32 cellular contexts compared by ENCODE assay signal in the genomic region with DNA sequence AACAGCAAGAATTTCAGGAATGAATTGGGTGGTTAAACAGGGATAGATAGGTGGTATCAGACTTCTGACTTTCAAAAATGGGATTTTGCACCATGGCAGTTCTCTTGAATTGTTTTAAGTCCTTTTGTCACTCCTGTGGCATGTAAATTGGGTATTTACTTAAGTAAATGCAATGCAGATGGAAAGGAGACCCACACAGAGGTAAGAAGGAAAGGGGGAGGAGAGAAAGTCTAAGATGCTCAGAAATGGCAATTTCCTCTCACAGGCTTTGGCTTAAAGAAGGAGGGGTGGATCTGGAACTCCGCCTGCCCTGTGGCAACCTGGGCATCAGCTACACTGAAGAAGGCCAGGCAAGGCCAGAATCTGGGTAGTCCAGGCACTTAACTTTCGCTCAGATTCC.
"Had no signal": no experiment of that assay in that cellular context is flagged by ENCODE, and none has a peak within 500 bp of the region (broad histone marks: within the 10 kb centered on the region; RNA-seq: fewer than 3 reads in every experiment).

No MANE protein-coding gene starts in this region.

- ATAC-seq: activated CD4-positive, CD25-positive, alpha-beta regulatory T cell treated with anti-CD3 and anti-CD28 coated beads, Interleukin-2, amount 50 U/mL, for 24 hours; activated CD8-positive, alpha-beta T cell treated with anti-CD3 and anti-CD28 coated beads for 36 hours; activated naive CD8-positive, alpha-beta T cell treated with anti-CD3 and anti-CD28 coated beads, Interleukin-2, amount 50 U/mL, for 24 hours; activated T-cell treated with anti-CD3 and anti-CD28 coated beads, Interleukin-2, amount 50 U/mL, for 4 hours; activated T-helper 17 cell treated with anti-CD3 and anti-CD28 coated beads, Interleukin-2, amount 50 U/mL, for 72 hours; body of pancreas; effector memory CD8-positive, alpha-beta T cell; gastroesophageal sphincter had no signal

- H3K36me3 ChIP-seq: adrenal gland, esophagus squamous epithelium, gastroesophageal sphincter had no signal

- H3K27me3 ChIP-seq: adrenal gland, body of pancreas, esophagus squamous epithelium, gastroesophageal sphincter had no signal

- H3K36me3 Mint-ChIP-seq: activated naive CD4-positive, alpha-beta T cell treated with anti-CD3 and anti-CD28 coated beads, Interleukin-2, amount 50 U/mL, for 24 hours; activated naive CD8-positive, alpha-beta T cell treated with anti-CD3 and anti-CD28 coated beads for 36 hours had no signal

- H3K9me3 Mint-ChIP-seq: activated B cell treated with CpG ODN at 0.5 μM for 24 hours; activated CD8-positive, alpha-beta T cell treated with anti-CD3 and anti-CD28 coated beads for 36 hours; activated naive CD4-positive, alpha-beta T cell treated with anti-CD3 and anti-CD28 coated beads for 36 hours; activated naive CD4-positive, alpha-beta T cell treated with anti-CD3 and anti-CD28 coated beads, Interleukin-2, amount 50 U/mL, for 24 hours; activated naive CD8-positive, alpha-beta T cell treated with anti-CD3 and anti-CD28 coated beads for 36 hours; activated naive CD8-positive, alpha-beta T cell treated with anti-CD3 and anti-CD28 coated beads, Interleukin-2, amount 50 U/mL, for 24 hours; activated T-cell treated with anti-CD3 and anti-CD28 coated beads, Interleukin-2, amount 50 U/mL, for 4 hours; activated T-helper 17 cell treated with anti-CD3 and anti-CD28 coated beads, Interleukin-2, amount 50 U/mL, for 72 hours; effector memory CD8-positive, alpha-beta T cell had no signal

- H3K9me3 ChIP-seq: adrenal gland, body of pancreas, esophagus squamous epithelium, gastroesophageal sphincter had no signal

- H3K4me3 ChIP-seq: adrenal gland, body of pancreas, esophagus squamous epithelium, gastroesophageal sphincter had no signal

- H3K4me3 Mint-ChIP-seq: activated B cell treated with CpG ODN at 0.5 μM for 24 hours; activated CD8-positive, alpha-beta T cell treated with anti-CD3 and anti-CD28 coated beads for 36 hours; activated naive CD4-positive, alpha-beta T cell treated with anti-CD3 and anti-CD28 coated beads for 36 hours; activated naive CD4-positive, alpha-beta T cell treated with anti-CD3 and anti-CD28 coated beads, Interleukin-2, amount 50 U/mL, for 24 hours; activated naive CD8-positive, alpha-beta T cell treated with anti-CD3 and anti-CD28 coated beads for 36 hours; activated naive CD8-positive, alpha-beta T cell treated with anti-CD3 and anti-CD28 coated beads, Interleukin-2, amount 50 U/mL, for 24 hours; activated T-cell treated with anti-CD3 and anti-CD28 coated beads, Interleukin-2, amount 50 U/mL, for 4 hours; activated T-helper 17 cell treated with anti-CD3 and anti-CD28 coated beads, Interleukin-2, amount 50 U/mL, for 72 hours; effector memory CD8-positive, alpha-beta T cell had no signal

- H3K4me1 Mint-ChIP-seq: activated naive CD4-positive, alpha-beta T cell treated with anti-CD3 and anti-CD28 coated beads, Interleukin-2, amount 50 U/mL, for 24 hours; activated naive CD8-positive, alpha-beta T cell treated with anti-CD3 and anti-CD28 coated beads for 36 hours; activated T-helper 17 cell treated with anti-CD3 and anti-CD28 coated beads, Interleukin-2, amount 50 U/mL, for 72 hours had no signal

- FAIRE-seq: colon, endometrium, endothelial cell of umbilical vein had no signal

- H3K27me3 Mint-ChIP-seq: activated B cell treated with CpG ODN at 0.5 μM for 24 hours; activated CD8-positive, alpha-beta T cell treated with anti-CD3 and anti-CD28 coated beads for 36 hours; activated naive CD4-positive, alpha-beta T cell treated with anti-CD3 and anti-CD28 coated beads, Interleukin-2, amount 50 U/mL, for 24 hours; activated naive CD8-positive, alpha-beta T cell treated with anti-CD3 and anti-CD28 coated beads, Interleukin-2, amount 50 U/mL, for 24 hours had no signal

- DNase-seq: activated B cell treated with CpG ODN at 0.5 μM for 24 hours; activated CD4-positive, alpha-beta T cell treated with anti-CD3 and anti-CD28 coated beads for 48 hours; activated CD4-positive, alpha-beta T cell treated with anti-CD3 and anti-CD28 coated beads, Interleukin-2, amount 50 U/mL, for 1 hour; activated CD4-positive, alpha-beta T cell treated with anti-CD3 and anti-CD28 coated beads, Interleukin-2, amount 50 U/mL, for 48 hours; activated CD8-positive, alpha-beta memory T cell treated with anti-CD3 and anti-CD28 coated beads for 24 hours; activated CD8-positive, alpha-beta T cell treated with anti-CD3 and anti-CD28 coated beads for 36 hours; activated effector memory CD4-positive, alpha-beta T cell treated with Interleukin-2 at 50 U/mL for 16 hours; activated naive CD4-positive, alpha-beta T cell treated with anti-CD3 and anti-CD28 coated beads for 36 hours; activated naive CD8-positive, alpha-beta T cell treated with anti-CD3 and anti-CD28 coated beads for 36 hours; activated naive CD8-positive, alpha-beta T cell treated with anti-CD3 and anti-CD28 coated beads, Interleukin-2, amount 50 U/mL, for 24 hours; activated T-cell treated with anti-CD3 and anti-CD28 coated beads, Interleukin-2, amount 50 U/mL, for 4 hours; adrenal gland; amygdala; aorta; body of pancreas; caudate nucleus; cortex of kidney; dermis blood vessel endothelial cell; effector CD4-positive, alpha-beta T cell; effector memory CD8-positive, alpha-beta T cell; esophagus squamous epithelium; foreskin melanocyte; head of caudate nucleus; T-helper 2 cell had no signal

- H3K27ac Mint-ChIP-seq: activated B cell treated with CpG ODN at 0.5 μM for 24 hours; activated CD8-positive, alpha-beta T cell treated with anti-CD3 and anti-CD28 coated beads for 36 hours; activated naive CD4-positive, alpha-beta T cell treated with anti-CD3 and anti-CD28 coated beads for 36 hours; activated naive CD4-positive, alpha-beta T cell treated with anti-CD3 and anti-CD28 coated beads, Interleukin-2, amount 50 U/mL, for 24 hours; activated naive CD8-positive, alpha-beta T cell treated with anti-CD3 and anti-CD28 coated beads for 36 hours; activated naive CD8-positive, alpha-beta T cell treated with anti-CD3 and anti-CD28 coated beads, Interleukin-2, amount 50 U/mL, for 24 hours; activated T-helper 17 cell treated with anti-CD3 and anti-CD28 coated beads, Interleukin-2, amount 50 U/mL, for 72 hours; effector memory CD8-positive, alpha-beta T cell had no signal

- H3K27ac ChIP-seq: adrenal gland, body of pancreas, epithelial cell of prostate, esophagus squamous epithelium, gastroesophageal sphincter had no signal
